In genomic region chr7:144484445-144484844, GRCh38 we compare ENCODE assay signal across 10 cellular contexts.
"Had no signal": no experiment of that assay in that cellular context is flagged by ENCODE, and none has a peak within 500 bp of the region (broad histone marks: within the 10 kb centered on the region; RNA-seq: fewer than 3 reads in every experiment).

No MANE protein-coding gene starts in this region.

- DNase-seq: GM23248, GOT3, H7, H9, HCEC 1CT, HFFc6 had no signal

- ATAC-seq: GM23338, HCT116 had no signal

- H3K9ac ChIP-seq: GM23248 had no signal

- H3K4me3 ChIP-seq: GM23248, GM23338, HAP-1 had no signal

- H3K27ac ChIP-seq: GM23248 had no signal

- H3K4me1 ChIP-seq: HAP-1 had no signal

- H2AFZ ChIP-seq: GM23248, GM23338 had no signal

- H3K4me2 ChIP-seq: GM23338 had no signal

- FAIRE-seq: H54 had no signal

- H3K9me3 ChIP-seq: HAP-1 had no signal

- H3K36me3 ChIP-seq: HAP-1 had no signal
